In the genomic region with DNA sequence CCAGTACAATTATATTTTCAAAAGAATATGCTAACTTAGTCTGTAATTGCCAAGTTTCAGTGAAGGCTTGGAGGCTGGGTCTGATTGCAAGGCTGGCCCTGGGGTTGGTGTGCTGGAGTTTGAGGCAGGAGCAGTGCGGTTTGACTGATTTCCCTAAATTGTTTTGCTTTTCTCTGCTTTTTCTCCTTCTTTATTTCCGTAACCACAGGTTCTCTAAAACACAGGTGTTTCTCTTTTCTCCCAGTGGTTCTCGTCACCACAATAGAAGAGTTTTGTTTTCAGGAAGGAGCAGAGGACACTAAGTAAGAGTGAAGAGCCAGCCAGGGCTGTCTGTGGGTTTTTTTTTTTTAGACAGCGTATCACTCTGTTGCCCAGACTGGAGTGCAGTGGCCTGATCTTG, we compare ENCODE assay signal across 9 cellular contexts. TPM values are rescaled to one million over a fixed set of nuclear protein-coding genes. Genes with fewer than 3 reads are reported as not detected.
A peak's percentile ranks its signal among the peaks of the same experiment; 100 is the strongest.
DNase-seq lines count a peak whose midpoint lies in the region; ATAC-seq and TF ChIP-seq lines count a peak whose summit lies in the region.
"Had no signal": no experiment of that assay in that cellular context is flagged by ENCODE, and none has a peak within 500 bp of the region (broad histone marks: within the 10 kb centered on the region; RNA-seq: fewer than 3 reads in every experiment).

No MANE protein-coding gene starts in this region.

- no peak for TF ChIP-seq POLR2A in vagina (IDR thresholded peaks at IDR 0.05)
- TF ChIP-seq POLR2A in body of pancreas (IDR thresholded peaks at IDR 0.05): no peak

- no peak overlapping the region for H3K4me3 Mint-ChIP-seq in central memory CD8-positive, alpha-beta T cell

- peaks cover 10% of the 10 kb centered on the region for H3K27me3 Mint-ChIP-seq in central memory CD8-positive, alpha-beta T cell

- no peak overlapping the region for H3K27ac Mint-ChIP-seq in central memory CD8-positive, alpha-beta T cell (ENCODE audit: low read depth)

- H3K27ac ChIP-seq in vagina (peak overlapping the region; percentile 71), body of pancreas (no peak overlapping the region)

- ATAC-seq in left cardiac atrium (peak; percentile 15 to 35), left ventricle myocardium superior (no peak), HG03108 (IDR thresholded peaks at IDR 0.05; ENCODE audit: unreplicated experiment) (peak; percentile 63), body of pancreas (no peak)
- peak; percentile 14 for ATAC-seq in central memory CD8-positive, alpha-beta T cell (replicated peaks; ENCODE audit: extremely low read depth, poor library complexity, severe bottlenecking)

- H3K4me3 ChIP-seq in vagina (no peak overlapping the region), body of pancreas (no peak overlapping the region)

- H3K27me3 ChIP-seq in vagina (no peaks in the 10 kb centered on the region), body of pancreas (no peaks in the 10 kb centered on the region)

- intact Hi-C loops in left cardiac atrium (cut with DNase I) (no loop called here), left ventricle myocardium superior (cut with micrococcal nuclease) (no loop called here), vagina (cut with DNase I) (loop anchor here (5.0 kb wide), 1 partner anchor 1383 kb away; no protein-coding TSS in a partner anchor), body of pancreas (cut with DNase I) (no loop called here)

- no peaks in the 10 kb centered on the region for H3K36me3 Mint-ChIP-seq in central memory CD8-positive, alpha-beta T cell (ENCODE audit: insufficient read depth)

- WGBS in body of pancreas, 2 donors: 74 to 89% methylated on average over 4 of the region's 4 CpGs

- H3K4me1 ChIP-seq in vagina: peaks cover 29% of the 10 kb centered on the region
- H3K4me1 ChIP-seq in body of pancreas: peaks cover 22% of the 10 kb centered on the region

- H3K4me1 Mint-ChIP-seq in central memory CD8-positive, alpha-beta T cell: no peaks in the 10 kb centered on the region

- H3K9me3 ChIP-seq in vagina (no peaks in the 10 kb centered on the region), body of pancreas (no peaks in the 10 kb centered on the region)

- DNase-seq in left cardiac atrium (no peak), left ventricle myocardium superior (no peak), vagina (ENCODE audit: extremely low spot score in 2 of 2) (no peak), DMS79 (lab: John Stamatoyannopoulos, UW) (no peak), body of pancreas (no peak), NCI-H2029 treated with DMSO at 0.1 percent for 48 hours (lab: John Stamatoyannopoulos, UW) (no peak)
- DNase-seq in central memory CD8-positive, alpha-beta T cell (ENCODE audit: low spot score in 2 of 2): no peak
- DNase-seq: stimulated activated CD4-positive, alpha-beta T cell treated with anti-CD3 and anti-CD28 coated beads, Interleukin-2, amount 100 ng/mL, for 24 hours had no signal

- no peaks in the 10 kb centered on the region for H3K9me3 Mint-ChIP-seq in central memory CD8-positive, alpha-beta T cell

- no peak for TF ChIP-seq CTCF in vagina (IDR thresholded peaks at IDR 0.05)
- no peak for TF ChIP-seq CTCF in body of pancreas (IDR thresholded peaks at IDR 0.05)

- H3K36me3 ChIP-seq in vagina: no peaks in the 10 kb centered on the region
- H3K36me3 ChIP-seq in body of pancreas (replicated peaks in 1 of 2; ENCODE audit: insufficient read depth in 1 of 2, low read depth in 2 of 2): no peaks in the 10 kb centered on the region

RNA-seq across cellular contexts. Expression of a gene that starts 8.2 kb away (rescaled TPM):
- total RNA-seq in left cardiac atrium (10 to 100 TPM; 37.7 to 39.9 TPM), left ventricle myocardium superior (31.6 TPM), vagina (61.4 TPM), body of pancreas (10 to 100 TPM; 19.8 to 24.1 TPM)

Comparison
In these comparisons a context has a peak if more than half of its experiments do, and no peak if none do; other contexts are left out.
1. ATAC-seq: peak in left cardiac atrium (2 of 2), HG03108 (single experiment) and central memory CD8-positive, alpha-beta T cell (single experiment); none in left ventricle myocardium superior (single experiment) and body of pancreas (single experiment).